Comparison of ENCODE assay signal across 19 cellular contexts in the genomic region with DNA sequence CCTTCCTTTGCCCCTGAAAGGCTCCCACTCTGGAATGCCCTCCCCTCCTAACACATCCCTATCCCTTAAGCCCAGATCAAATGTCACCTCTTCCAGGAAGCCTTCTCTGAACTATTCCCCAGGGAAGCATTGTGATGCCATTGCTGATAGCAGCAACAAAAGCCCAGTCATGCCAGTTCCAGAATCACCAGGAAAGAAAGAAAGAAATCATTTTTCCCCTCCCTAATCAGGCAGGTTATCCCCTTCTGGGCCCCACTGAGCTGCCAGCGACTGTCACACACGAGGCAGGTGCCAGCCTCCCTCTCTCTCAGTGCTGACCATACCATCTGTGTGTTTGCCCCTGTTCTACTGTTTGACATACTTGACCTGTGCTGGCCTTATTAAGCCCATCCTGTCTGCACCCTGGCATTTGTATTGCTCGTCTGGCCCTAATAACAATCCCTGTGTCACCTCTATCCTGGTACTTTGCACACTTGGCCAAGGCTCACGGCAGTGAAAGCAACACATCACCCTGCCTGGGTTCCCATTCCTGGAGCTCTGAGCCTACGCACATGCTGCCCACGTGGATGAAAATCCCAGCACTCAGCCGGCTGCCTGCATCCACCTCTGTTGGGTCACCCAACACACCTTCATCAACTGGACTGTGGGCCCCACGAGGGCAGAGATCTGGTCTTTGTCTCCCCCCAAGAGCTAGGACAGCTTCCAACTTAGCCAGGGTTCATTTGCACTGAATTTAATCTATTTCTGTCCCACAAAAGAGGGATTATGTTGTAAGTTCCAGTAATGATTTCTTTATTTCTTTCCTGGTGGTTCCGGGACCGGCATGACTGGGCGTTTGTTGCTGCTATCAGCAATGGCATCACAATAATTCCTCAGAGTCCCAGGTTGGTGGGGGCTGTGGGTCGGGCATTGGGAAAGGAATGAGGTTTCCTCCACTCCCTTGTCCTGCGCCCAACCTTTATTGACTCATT. TPM values are rescaled to one million over a fixed set of nuclear protein-coding genes. Genes with fewer than 3 reads are reported as not detected.
A peak's percentile ranks its signal among the peaks of the same experiment; 100 is the strongest.
DNase-seq lines count a peak whose midpoint lies in the region; ATAC-seq and TF ChIP-seq lines count a peak whose summit lies in the region.
"Had no signal": no experiment of that assay in that cellular context is flagged by ENCODE, and none has a peak within 500 bp of the region (broad histone marks: within the 10 kb centered on the region; RNA-seq: fewer than 3 reads in every experiment).

No MANE protein-coding gene starts in this region.

- H3K9ac ChIP-seq in neural progenitor cell = no peak overlapping the region

- H3K27ac Mint-ChIP-seq in neural progenitor cell = peak overlapping the region; percentile 89
- H3K27ac Mint-ChIP-seq: activated T-cell treated with anti-CD3 and anti-CD28 coated beads, Interleukin-2, amount 50 U/mL, for 72 hours had no signal

- H3K36me3 Mint-ChIP-seq in neural progenitor cell = no peaks in the 10 kb centered on the region

- H3K9me3 ChIP-seq in neural progenitor cell (ENCODE audit: low read depth) = no peaks in the 10 kb centered on the region
- H3K9me3 ChIP-seq: upper lobe of left lung had no signal

- H3K4me3 Mint-ChIP-seq in neural progenitor cell = peak overlapping the region; percentile 68
- H3K4me3 Mint-ChIP-seq: activated T-cell treated with anti-CD3 and anti-CD28 coated beads, Interleukin-2, amount 50 U/mL, for 72 hours had no signal

- H3K27me3 Mint-ChIP-seq in neural progenitor cell (ENCODE audit: insufficient read depth, low read depth) = peaks cover 21% of the 10 kb centered on the region

- DNase-seq in COLO829 (ENCODE audit: low spot score) = peak; percentile 72
- DNase-seq in NCI-H2171 (lab: John Stamatoyannopoulos, UW) = peak; percentile 56
- DNase-seq in cerebellar cortex (ENCODE audit: low spot score) = peak; percentile 10
- DNase-seq in neural progenitor cell (ENCODE audit: low spot score) = peak; percentile 33
- no peak for DNase-seq in NK-92 treated with Interleukin-12 subunit alpha and Interleukin-12 subunit beta, amount 100 ng/mL, for 24 hours (lab: John Stamatoyannopoulos, UW)
- DNase-seq in UCSD-AML1 (lab: John Stamatoyannopoulos, UW; ENCODE audit: unreplicated experiment) = no peak
- DNase-seq: activated CD4-positive, alpha-beta T cell treated with anti-CD3 and anti-CD28 coated beads, Interleukin-2, amount 50 U/mL, for 1 hour; activated T-cell treated with anti-CD3 and anti-CD28 coated beads, Interleukin-2, amount 50 U/mL, for 72 hours; cerebellar nuclear complex; foreskin keratinocyte; GF-D8; mammary epithelial cell; NCI-H2081 treated with DMSO at 0.1 percent for 48 hours; upper lobe of left lung had no signal

- H3K4me1 ChIP-seq in neural progenitor cell = peaks cover 13% of the 10 kb centered on the region
- H3K4me1 ChIP-seq: foreskin keratinocyte, upper lobe of left lung had no signal

- peak overlapping the region; percentile 55 for H2AFZ ChIP-seq in neural progenitor cell (replicated peaks)

- no peak for TF ChIP-seq CTCF in neural progenitor cell (IDR thresholded peaks at IDR 0.05)

- no peaks in the 10 kb centered on the region for H3K27me3 ChIP-seq in neural progenitor cell
- H3K27me3 ChIP-seq: upper lobe of left lung had no signal

- H4K20me1 ChIP-seq in neural progenitor cell (ENCODE audit: low read depth) = no peaks in the 10 kb centered on the region

- H3K9me3 Mint-ChIP-seq in neural progenitor cell = no peaks in the 10 kb centered on the region
- H3K9me3 Mint-ChIP-seq: activated T-cell treated with anti-CD3 and anti-CD28 coated beads, Interleukin-2, amount 50 U/mL, for 72 hours had no signal

- ATAC-seq in HG03442 (IDR thresholded peaks at IDR 0.05; ENCODE audit: unreplicated experiment) (no peak), HG03432 (IDR thresholded peaks at IDR 0.05; ENCODE audit: unreplicated experiment) (no peak)
- ATAC-seq: activated T-cell treated with anti-CD3 and anti-CD28 coated beads, Interleukin-2, amount 50 U/mL, for 72 hours; foreskin keratinocyte; HCT116 had no signal

- H3K4me2 ChIP-seq in neural progenitor cell = peak overlapping the region; percentile 20

- H3K4me1 Mint-ChIP-seq in neural progenitor cell = peaks cover 10% of the 10 kb centered on the region

- H3F3A ChIP-seq in neural progenitor cell (ENCODE audit: low read depth) = no peaks in the 10 kb centered on the region

- no peaks in the 10 kb centered on the region for H3K36me3 ChIP-seq in neural progenitor cell
- H3K36me3 ChIP-seq: upper lobe of left lung had no signal

- no peak overlapping the region for H3K27ac ChIP-seq in neural progenitor cell
- H3K27ac ChIP-seq: foreskin keratinocyte, SK-N-MC, skin epidermis, upper lobe of left lung had no signal

- H3K4me3 ChIP-seq in neural progenitor cell = no peak overlapping the region
- H3K4me3 ChIP-seq: SK-N-MC, skin epidermis, upper lobe of left lung had no signal

- no peaks in the 10 kb centered on the region for H3K79me2 ChIP-seq in neural progenitor cell (ENCODE audit: low read depth)

RNA-seq across cellular contexts. Expression of a gene that starts 5.3 kb away (rescaled TPM):
- not detected in 2 replicates for total RNA-seq in neural progenitor cell (ENCODE audit: low replicate concordance)
- total RNA-seq: activated T-cell treated with anti-CD3 and anti-CD28 coated beads, Interleukin-2, amount 50 U/mL, for 72 hours; foreskin keratinocyte; mammary epithelial cell had no signal

RNA-seq across cellular contexts. Expression of a gene that starts 42.0 kb away (rescaled TPM):
- not detected in 2 replicates for total RNA-seq in neural progenitor cell (ENCODE audit: low replicate concordance)
- total RNA-seq: activated T-cell treated with anti-CD3 and anti-CD28 coated beads, Interleukin-2, amount 50 U/mL, for 72 hours; foreskin keratinocyte; mammary epithelial cell had no signal

Comparison
In these comparisons a context has a peak if more than half of its experiments do, and no peak if none do; other contexts are left out.
1. DNase-seq: peak in COLO829 (single experiment), NCI-H2171 (single experiment), cerebellar cortex (single experiment) and neural progenitor cell (single experiment); none in NK-92 treated with Interleukin-12 subunit alpha and Interleukin-12 subunit beta, amount 100 ng/mL, for 24 hours (single experiment) and UCSD-AML1 (single experiment).